Comparison of ENCODE assay signal across 2 cellular contexts in the genomic region with DNA sequence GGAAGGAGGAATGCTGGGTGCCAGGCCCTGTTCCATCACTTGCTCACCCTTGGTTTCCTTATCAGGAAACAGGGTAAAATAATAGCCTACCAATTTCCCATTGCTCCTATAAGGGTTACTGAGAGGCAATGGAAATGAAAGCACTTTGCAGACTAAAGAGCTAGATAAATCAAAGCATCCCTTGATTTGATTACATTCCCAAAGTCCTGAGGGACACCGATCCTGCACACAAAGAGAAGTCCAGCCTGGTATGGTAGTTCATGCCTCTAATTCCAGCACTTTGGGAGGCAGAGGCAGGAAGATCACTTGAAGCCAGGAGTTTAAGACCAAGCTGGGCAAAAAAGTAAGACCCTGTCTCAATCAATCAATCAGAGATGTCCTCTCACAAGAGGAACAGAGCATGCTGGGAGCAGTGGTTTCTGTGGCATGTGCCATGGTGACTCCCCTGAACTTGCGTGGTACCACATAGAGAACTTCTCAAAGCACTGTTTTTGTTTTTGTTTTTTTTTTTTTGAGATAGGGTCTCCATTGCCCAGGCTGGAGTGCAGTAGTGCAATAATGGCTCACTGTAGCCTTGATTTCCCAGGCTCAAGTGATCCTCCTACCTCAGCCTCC.
TF ChIP-seq lines count a peak whose summit lies in the region.

No MANE protein-coding gene starts in this region.

TF ChIP-seq in liver, 16 proteins besides CTCF, POLR2A, EP300 and RAD21:
- TF ChIP-seq NR2F2 (IDR thresholded peaks at IDR 0.05): no peak
- TF ChIP-seq MAX (IDR thresholded peaks at IDR 0.05): no peak
- TF ChIP-seq, protein P1, sequence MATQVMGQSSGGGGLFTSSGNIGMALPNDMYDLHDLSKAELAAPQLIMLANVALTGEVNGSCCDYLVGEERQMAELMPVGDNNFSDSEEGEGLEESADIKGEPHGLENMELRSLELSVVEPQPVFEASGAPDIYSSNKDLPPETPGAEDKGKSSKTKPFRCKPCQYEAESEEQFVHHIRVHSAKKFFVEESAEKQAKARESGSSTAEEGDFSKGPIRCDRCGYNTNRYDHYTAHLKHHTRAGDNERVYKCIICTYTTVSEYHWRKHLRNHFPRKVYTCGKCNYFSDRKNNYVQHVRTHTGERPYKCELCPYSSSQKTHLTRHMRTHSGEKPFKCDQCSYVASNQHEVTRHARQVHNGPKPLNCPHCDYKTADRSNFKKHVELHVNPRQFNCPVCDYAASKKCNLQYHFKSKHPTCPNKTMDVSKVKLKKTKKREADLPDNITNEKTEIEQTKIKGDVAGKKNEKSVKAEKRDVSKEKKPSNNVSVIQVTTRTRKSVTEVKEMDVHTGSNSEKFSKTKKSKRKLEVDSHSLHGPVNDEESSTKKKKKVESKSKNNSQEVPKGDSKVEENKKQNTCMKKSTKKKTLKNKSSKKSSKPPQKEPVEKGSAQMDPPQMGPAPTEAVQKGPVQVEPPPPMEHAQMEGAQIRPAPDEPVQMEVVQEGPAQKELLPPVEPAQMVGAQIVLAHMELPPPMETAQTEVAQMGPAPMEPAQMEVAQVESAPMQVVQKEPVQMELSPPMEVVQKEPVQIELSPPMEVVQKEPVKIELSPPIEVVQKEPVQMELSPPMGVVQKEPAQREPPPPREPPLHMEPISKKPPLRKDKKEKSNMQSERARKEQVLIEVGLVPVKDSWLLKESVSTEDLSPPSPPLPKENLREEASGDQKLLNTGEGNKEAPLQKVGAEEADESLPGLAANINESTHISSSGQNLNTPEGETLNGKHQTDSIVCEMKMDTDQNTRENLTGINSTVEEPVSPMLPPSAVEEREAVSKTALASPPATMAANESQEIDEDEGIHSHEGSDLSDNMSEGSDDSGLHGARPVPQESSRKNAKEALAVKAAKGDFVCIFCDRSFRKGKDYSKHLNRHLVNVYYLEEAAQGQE (IDR thresholded peaks at IDR 0.05): no peak
- TF ChIP-seq FOXA2 (IDR thresholded peaks at IDR 0.05): no peak
- TF ChIP-seq HNF4G (IDR thresholded peaks at IDR 0.05): no peak
- TF ChIP-seq SP1 (IDR thresholded peaks at IDR 0.05): no peak
- no peak for TF ChIP-seq YY1 (IDR thresholded peaks at IDR 0.05)
- TF ChIP-seq, protein P2, sequence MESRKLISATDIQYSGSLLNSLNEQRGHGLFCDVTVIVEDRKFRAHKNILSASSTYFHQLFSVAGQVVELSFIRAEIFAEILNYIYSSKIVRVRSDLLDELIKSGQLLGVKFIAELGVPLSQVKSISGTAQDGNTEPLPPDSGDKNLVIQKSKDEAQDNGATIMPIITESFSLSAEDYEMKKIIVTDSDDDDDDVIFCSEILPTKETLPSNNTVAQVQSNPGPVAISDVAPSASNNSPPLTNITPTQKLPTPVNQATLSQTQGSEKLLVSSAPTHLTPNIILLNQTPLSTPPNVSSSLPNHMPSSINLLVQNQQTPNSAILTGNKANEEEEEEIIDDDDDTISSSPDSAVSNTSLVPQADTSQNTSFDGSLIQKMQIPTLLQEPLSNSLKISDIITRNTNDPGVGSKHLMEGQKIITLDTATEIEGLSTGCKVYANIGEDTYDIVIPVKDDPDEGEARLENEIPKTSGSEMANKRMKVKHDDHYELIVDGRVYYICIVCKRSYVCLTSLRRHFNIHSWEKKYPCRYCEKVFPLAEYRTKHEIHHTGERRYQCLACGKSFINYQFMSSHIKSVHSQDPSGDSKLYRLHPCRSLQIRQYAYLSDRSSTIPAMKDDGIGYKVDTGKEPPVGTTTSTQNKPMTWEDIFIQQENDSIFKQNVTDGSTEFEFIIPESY (IDR thresholded peaks at IDR 0.05): no peak
- no peak for TF ChIP-seq FOXA1 (IDR thresholded peaks at IDR 0.05)
- no peak for TF ChIP-seq TAF1 (conservative IDR thresholded peaks at IDR 0.05)

TF ChIP-seq in HepG2, 621 proteins besides CTCF, POLR2A, EP300 and RAD21:
- no peak for TF ChIP-seq TBL1XR1 (IDR thresholded peaks at IDR 0.05; ENCODE audit: borderline replicate concordance, low read length, partially characterized antibody)
